18 cellular contexts compared by ENCODE assay signal in genomic region chr14:29243355-29243754, GRCh38.
A peak's percentile ranks its signal among the peaks of the same experiment; 100 is the strongest.
DNase-seq lines count a peak whose midpoint lies in the region; ATAC-seq, FAIRE-seq and TF ChIP-seq lines count a peak whose summit lies in the region.
"Had no signal": no experiment of that assay in that cellular context is flagged by ENCODE, and none has a peak within 500 bp of the region (broad histone marks: within the 10 kb centered on the region; RNA-seq: fewer than 3 reads in every experiment).

No MANE protein-coding gene starts in this region.

- H3F3A ChIP-seq in SK-N-SH (replicated peaks; ENCODE audit: insufficient read depth): peaks cover 36% of the 10 kb centered on the region

- no peak for FAIRE-seq in frontal cortex (lab: Jason Lieb, UNC)
- FAIRE-seq: colon, H1 had no signal

- WGBS in SK-N-SH (ENCODE audit: low lambda C conversion rate): 49% methylated on average over 5 of the region's 5 CpGs

- H4K20me1 ChIP-seq in SK-N-SH (ENCODE audit: insufficient read depth): no peaks in the 10 kb centered on the region

- peak overlapping the region; percentile 26; the same call in 1 of the 2 replicates for H3K4me2 ChIP-seq in SK-N-SH
- H3K4me2 ChIP-seq: smooth muscle cell had no signal

- CTCF ChIA-PET in SK-N-SH (lab: Yijun Ruan, JAX): no interaction called here

- TF ChIP-seq EP300 in SK-N-SH (IDR thresholded peaks at IDR 0.05; ENCODE audit: borderline replicate concordance in 1 of 2, low read depth in 1 of 2, low read length in 1 of 2): no peak

- no peak overlapping the region for H3K27ac ChIP-seq in SK-N-SH (ENCODE audit: low read depth in 2 of 2, low read length in 1 of 2)
- H3K27ac ChIP-seq: esophagus muscularis mucosa, neutrophil had no signal

- no peak for TF ChIP-seq CTCF in SK-N-SH (IDR thresholded peaks at IDR 0.05)

- H3K27me3 ChIP-seq in SK-N-SH (ENCODE audit: insufficient read depth): no peaks in the 10 kb centered on the region
- H3K27me3 ChIP-seq: esophagus muscularis mucosa, neutrophil had no signal

- H3K36me3 ChIP-seq in SK-N-SH (replicated peaks in 1 of 2; ENCODE audit: control insufficient read depth in 1 of 2, insufficient read depth in 2 of 2, low read length in 1 of 2): no peaks in the 10 kb centered on the region
- H3K36me3 ChIP-seq: esophagus muscularis mucosa, neutrophil had no signal

- H3K4me1 ChIP-seq in SK-N-SH (ENCODE audit: control insufficient read depth in 1 of 2, insufficient read depth in 2 of 2, low read depth in 1 of 2, low read length in 1 of 2): peaks cover 0 to 45% of the 10 kb centered on the region in 2 experiments; a peak in 1 of 4 replicates
- H3K4me1 ChIP-seq: Caco-2 had no signal

- no peaks in the 10 kb centered on the region for H3K9me2 ChIP-seq in SK-N-SH

- H3K9ac ChIP-seq in SK-N-SH: no peak overlapping the region

- POLR2A ChIA-PET in SK-N-SH (lab: Yijun Ruan, JAX): no interaction called here

- no peak overlapping the region for H3K4me3 ChIP-seq in SK-N-SH (ENCODE audit: low read depth in 2 of 2, low read length in 1 of 2)
- H3K4me3 ChIP-seq: smooth muscle cell had no signal

- ATAC-seq in SK-N-SH treated with all-trans-retinoic acid at 6 μM for 48 hours: no peak

- no peaks in the 10 kb centered on the region for H3K9me3 ChIP-seq in SK-N-SH
- H3K9me3 ChIP-seq: Caco-2, esophagus muscularis mucosa, neutrophil had no signal

- peak overlapping the region; percentile 46; the same call in 1 of the 2 replicates for H2AFZ ChIP-seq in SK-N-SH (ENCODE audit: low read depth)

- H3K79me2 ChIP-seq in SK-N-SH (ENCODE audit: insufficient read depth): no peaks in the 10 kb centered on the region

- DNase-seq in SK-N-SH (no peak), NCI-H748 (lab: John Stamatoyannopoulos, UW; ENCODE audit: unreplicated experiment) (peak; percentile 61), fibroblast of gingiva (ENCODE audit: low read depth) (peak; percentile 32), retina (peak; percentile 53), frontal cortex (ENCODE audit: low spot score in 2 of 2) (no peak), NCI-H1417 treated with DMSO at 0.1 percent for 48 hours (lab: John Stamatoyannopoulos, UW) (no peak), occipital lobe (lab: John Stamatoyannopoulos, UW) (no peak)
- DNase-seq: activated CD4-positive, CD25-positive, alpha-beta regulatory T cell; activated naive CD4-positive, alpha-beta T cell treated with anti-CD3 and anti-CD28 coated beads for 36 hours; Caco-2; NCI-H510A; RPMI8226 had no signal

- no peak for TF ChIP-seq RAD21 in SK-N-SH (IDR thresholded peaks at IDR 0.05; ENCODE audit: low read length)

TF ChIP-seq in SK-N-SH, 30 proteins besides CTCF, POLR2A, EP300 and RAD21:
- TF ChIP-seq SIN3A (IDR thresholded peaks at IDR 0.05; ENCODE audit: borderline replicate concordance, low read depth, low read length) (no peak), NFIC (IDR thresholded peaks at IDR 0.05; ENCODE audit: borderline replicate concordance) (peak; percentile 29; the same call in 1 of the 2 replicates)

TF ChIP-seq in SK-N-SH treated with all-trans-retinoic acid at 6 μM for 48 hours, 23 proteins besides CTCF, POLR2A, EP300 and RAD21 (continues in another document):
- TF ChIP-seq ARNTL (CRISPR knock-in tag; IDR thresholded peaks at IDR 0.05; ENCODE audit: borderline replicate concordance, low read depth): no peak
- TF ChIP-seq ZNF70 (CRISPR knock-in tag; IDR thresholded peaks at IDR 0.05): no peak
- no peak for TF ChIP-seq SNAI2 (CRISPR knock-in tag; IDR thresholded peaks at IDR 0.05)
- TF ChIP-seq, protein P1, sequence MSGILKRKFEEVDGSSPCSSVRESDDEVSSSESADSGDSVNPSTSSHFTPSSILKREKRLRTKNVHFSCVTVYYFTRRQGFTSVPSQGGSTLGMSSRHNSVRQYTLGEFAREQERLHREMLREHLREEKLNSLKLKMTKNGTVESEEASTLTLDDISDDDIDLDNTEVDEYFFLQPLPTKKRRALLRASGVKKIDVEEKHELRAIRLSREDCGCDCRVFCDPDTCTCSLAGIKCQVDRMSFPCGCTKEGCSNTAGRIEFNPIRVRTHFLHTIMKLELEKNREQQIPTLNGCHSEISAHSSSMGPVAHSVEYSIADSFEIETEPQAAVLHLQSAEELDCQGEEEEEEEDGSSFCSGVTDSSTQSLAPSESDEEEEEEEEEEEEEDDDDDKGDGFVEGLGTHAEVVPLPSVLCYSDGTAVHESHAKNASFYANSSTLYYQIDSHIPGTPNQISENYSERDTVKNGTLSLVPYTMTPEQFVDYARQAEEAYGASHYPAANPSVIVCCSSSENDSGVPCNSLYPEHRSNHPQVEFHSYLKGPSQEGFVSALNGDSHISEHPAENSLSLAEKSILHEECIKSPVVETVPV (CRISPR knock-in tag; IDR thresholded peaks at IDR 0.05): no peak
- TF ChIP-seq, protein P2, sequence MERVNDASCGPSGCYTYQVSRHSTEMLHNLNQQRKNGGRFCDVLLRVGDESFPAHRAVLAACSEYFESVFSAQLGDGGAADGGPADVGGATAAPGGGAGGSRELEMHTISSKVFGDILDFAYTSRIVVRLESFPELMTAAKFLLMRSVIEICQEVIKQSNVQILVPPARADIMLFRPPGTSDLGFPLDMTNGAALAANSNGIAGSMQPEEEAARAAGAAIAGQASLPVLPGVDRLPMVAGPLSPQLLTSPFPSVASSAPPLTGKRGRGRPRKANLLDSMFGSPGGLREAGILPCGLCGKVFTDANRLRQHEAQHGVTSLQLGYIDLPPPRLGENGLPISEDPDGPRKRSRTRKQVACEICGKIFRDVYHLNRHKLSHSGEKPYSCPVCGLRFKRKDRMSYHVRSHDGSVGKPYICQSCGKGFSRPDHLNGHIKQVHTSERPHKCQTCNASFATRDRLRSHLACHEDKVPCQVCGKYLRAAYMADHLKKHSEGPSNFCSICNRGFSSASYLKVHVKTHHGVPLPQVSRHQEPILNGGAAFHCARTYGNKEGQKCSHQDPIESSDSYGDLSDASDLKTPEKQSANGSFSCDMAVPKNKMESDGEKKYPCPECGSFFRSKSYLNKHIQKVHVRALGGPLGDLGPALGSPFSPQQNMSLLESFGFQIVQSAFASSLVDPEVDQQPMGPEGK (CRISPR knock-in tag; IDR thresholded peaks at IDR 0.05; ENCODE audit: borderline replicate concordance): no peak
- TF ChIP-seq ZFP30 (CRISPR knock-in tag; IDR thresholded peaks at IDR 0.05): no peak
- no peak for TF ChIP-seq POU6F1 (CRISPR knock-in tag; IDR thresholded peaks at IDR 0.05; ENCODE audit: borderline replicate concordance, low read depth)
- no peak for TF ChIP-seq BACH2 (CRISPR knock-in tag; IDR thresholded peaks at IDR 0.05; ENCODE audit: borderline replicate concordance)
- TF ChIP-seq TCF4 (CRISPR knock-in tag; IDR thresholded peaks at IDR 0.05; ENCODE audit: borderline replicate concordance): no peak
- no peak for TF ChIP-seq ZC3H10 (CRISPR knock-in tag; IDR thresholded peaks at IDR 0.05)
- TF ChIP-seq ZFP3 (CRISPR knock-in tag; IDR thresholded peaks at IDR 0.05): no peak
- TF ChIP-seq ESRRG (CRISPR knock-in tag; IDR thresholded peaks at IDR 0.05): no peak
- TF ChIP-seq, protein P3, sequence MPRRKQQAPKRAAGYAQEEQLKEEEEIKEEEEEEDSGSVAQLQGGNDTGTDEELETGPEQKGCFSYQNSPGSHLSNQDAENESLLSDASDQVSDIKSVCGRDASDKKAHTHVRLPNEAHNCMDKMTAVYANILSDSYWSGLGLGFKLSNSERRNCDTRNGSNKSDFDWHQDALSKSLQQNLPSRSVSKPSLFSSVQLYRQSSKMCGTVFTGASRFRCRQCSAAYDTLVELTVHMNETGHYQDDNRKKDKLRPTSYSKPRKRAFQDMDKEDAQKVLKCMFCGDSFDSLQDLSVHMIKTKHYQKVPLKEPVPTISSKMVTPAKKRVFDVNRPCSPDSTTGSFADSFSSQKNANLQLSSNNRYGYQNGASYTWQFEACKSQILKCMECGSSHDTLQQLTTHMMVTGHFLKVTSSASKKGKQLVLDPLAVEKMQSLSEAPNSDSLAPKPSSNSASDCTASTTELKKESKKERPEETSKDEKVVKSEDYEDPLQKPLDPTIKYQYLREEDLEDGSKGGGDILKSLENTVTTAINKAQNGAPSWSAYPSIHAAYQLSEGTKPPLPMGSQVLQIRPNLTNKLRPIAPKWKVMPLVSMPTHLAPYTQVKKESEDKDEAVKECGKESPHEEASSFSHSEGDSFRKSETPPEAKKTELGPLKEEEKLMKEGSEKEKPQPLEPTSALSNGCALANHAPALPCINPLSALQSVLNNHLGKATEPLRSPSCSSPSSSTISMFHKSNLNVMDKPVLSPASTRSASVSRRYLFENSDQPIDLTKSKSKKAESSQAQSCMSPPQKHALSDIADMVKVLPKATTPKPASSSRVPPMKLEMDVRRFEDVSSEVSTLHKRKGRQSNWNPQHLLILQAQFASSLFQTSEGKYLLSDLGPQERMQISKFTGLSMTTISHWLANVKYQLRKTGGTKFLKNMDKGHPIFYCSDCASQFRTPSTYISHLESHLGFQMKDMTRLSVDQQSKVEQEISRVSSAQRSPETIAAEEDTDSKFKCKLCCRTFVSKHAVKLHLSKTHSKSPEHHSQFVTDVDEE (CRISPR knock-in tag; IDR thresholded peaks at IDR 0.05): no peak
- TF ChIP-seq ZNF565 (CRISPR knock-in tag; conservative IDR thresholded peaks at IDR 0.05; ENCODE audit: low read depth): no peak
- TF ChIP-seq CSDC2 (CRISPR knock-in tag; IDR thresholded peaks at IDR 0.05): no peak
- TF ChIP-seq PPARA (CRISPR knock-in tag; IDR thresholded peaks at IDR 0.05; ENCODE audit: borderline replicate concordance): no peak
- TF ChIP-seq OSR1 (CRISPR knock-in tag; IDR thresholded peaks at IDR 0.05): no peak

Comparison
In these comparisons a context has a peak if more than half of its experiments do, and no peak if none do; other contexts are left out.
1. DNase-seq: peak in NCI-H748 (single experiment), fibroblast of gingiva (single experiment) and retina (single experiment); none in SK-N-SH (single experiment), frontal cortex (0 of 2), NCI-H1417 treated with DMSO at 0.1 percent for 48 hours (single experiment) and occipital lobe (single experiment).